ENCODE assay signal across 10 cellular contexts in genomic region chr1:1283821-1284220, GRCh38. TPM values are rescaled to one million over a fixed set of nuclear protein-coding genes. Genes with fewer than 3 reads are reported as not detected.
DNase-seq lines count a peak whose midpoint lies in the region; ATAC-seq and TF ChIP-seq lines count a peak whose summit lies in the region.
"Had no signal": no experiment of that assay in that cellular context is flagged by ENCODE, and none has a peak within 500 bp of the region (broad histone marks: within the 10 kb centered on the region; RNA-seq: fewer than 3 reads in every experiment).

No MANE protein-coding gene starts in this region.

- TF ChIP-seq POLR2A in HCT116 (IDR thresholded peaks at IDR 0.05; ENCODE audit: borderline replicate concordance, extremely low read depth, insufficient read depth, insufficient read length): no peak

- H3K36me3 Mint-ChIP-seq in endodermal cell (ENCODE audit: low read depth): no peaks in the 10 kb centered on the region
- no peaks in the 10 kb centered on the region for H3K36me3 Mint-ChIP-seq in T-helper 2 cell treated with Interferon-gamma antibody and Interleukin-4, amounts not matched to agents 5 μg/mL and 100 μg/mL, for 36 hours (ENCODE audit: low read depth)
- H3K36me3 Mint-ChIP-seq: activated naive CD4-positive, alpha-beta T cell treated with anti-CD3 and anti-CD28 coated beads, Interleukin-2, amount 50 U/mL, for 72 hours had no signal

- POLR2A ChIA-PET in HCT116 (lab: Charles Lee): no interaction called here

- BruUV-seq in HCT116 (replicated peaks; lab: Mats Ljungman, UMichigan): no TSS peak

- no peak overlapping the region for H3K4me2 ChIP-seq in HCT116 (ENCODE audit: low read length)

- H3K79me2 ChIP-seq in HCT116 (ENCODE audit: insufficient read depth, low read length): no peaks in the 10 kb centered on the region

- peak; percentile 59 for ATAC-seq in HCT116
- ATAC-seq: pancreas had no signal

- CTCF ChIA-PET in HCT116 (lab: Charles Lee): interaction anchor here (1.5 kb wide), 1 partner anchor 8 kb away, joined by 4 read pairs; no protein-coding TSS in a partner anchor

- H3K4me1 ChIP-seq in HCT116 (ENCODE audit: control insufficient read depth in 1 of 2, insufficient read depth in 2 of 2, low read length in 2 of 2): peaks cover 0 to 26% of the 10 kb centered on the region in 2 experiments; a peak in 3 of 4 replicates
- no peaks in the 10 kb centered on the region for H3K4me1 ChIP-seq in endodermal cell (ENCODE audit: control insufficient read depth, insufficient read depth, low read length)

- no peak overlapping the region for H3K27ac Mint-ChIP-seq in endodermal cell
- H3K27ac Mint-ChIP-seq in T-helper 2 cell treated with Interferon-gamma antibody and Interleukin-4, amounts not matched to agents 5 μg/mL and 100 μg/mL, for 36 hours: no peak overlapping the region
- H3K27ac Mint-ChIP-seq: activated naive CD4-positive, alpha-beta T cell treated with anti-CD3 and anti-CD28 coated beads, Interleukin-2, amount 50 U/mL, for 72 hours had no signal

- H3K4me3 ChIP-seq in HCT116 (replicated peaks in 1 of 2; ENCODE audit: low read depth in 1 of 2, low read length in 2 of 2) (no peak overlapping the region), endodermal cell (ENCODE audit: low read length) (no peak overlapping the region)
- H3K4me3 ChIP-seq: pancreas had no signal

- H3K4me3 Mint-ChIP-seq in endodermal cell: no peak overlapping the region
- no peak overlapping the region for H3K4me3 Mint-ChIP-seq in T-helper 2 cell treated with Interferon-gamma antibody and Interleukin-4, amounts not matched to agents 5 μg/mL and 100 μg/mL, for 36 hours

- no peaks in the 10 kb centered on the region for H3K9me3 Mint-ChIP-seq in endodermal cell
- no peaks in the 10 kb centered on the region for H3K9me3 Mint-ChIP-seq in T-helper 2 cell treated with Interferon-gamma antibody and Interleukin-4, amounts not matched to agents 5 μg/mL and 100 μg/mL, for 36 hours
- H3K9me3 Mint-ChIP-seq: activated naive CD4-positive, alpha-beta T cell treated with anti-CD3 and anti-CD28 coated beads, Interleukin-2, amount 50 U/mL, for 72 hours had no signal

- intact Hi-C loops in HCT116 (cut with micrococcal nuclease): no loop called here

- H2AFZ ChIP-seq in HCT116 (ENCODE audit: low read depth, low read length, poor library complexity, severe bottlenecking): no peak overlapping the region

- no peaks in the 10 kb centered on the region for H3K9me3 ChIP-seq in HCT116 (ENCODE audit: control insufficient read depth in 1 of 2, insufficient read depth in 1 of 2, low read depth in 1 of 2, low read length in 2 of 2)
- no peaks in the 10 kb centered on the region for H3K9me3 ChIP-seq in endodermal cell (ENCODE audit: control insufficient read depth, low read length)
- H3K9me3 ChIP-seq: pancreas had no signal

- no peaks in the 10 kb centered on the region for H3K4me1 Mint-ChIP-seq in endodermal cell
- H3K4me1 Mint-ChIP-seq in T-helper 2 cell treated with Interferon-gamma antibody and Interleukin-4, amounts not matched to agents 5 μg/mL and 100 μg/mL, for 36 hours (ENCODE audit: low read depth): no peaks in the 10 kb centered on the region

- H3K27ac ChIP-seq in HCT116 (ENCODE audit: low read depth, low read length) (no peak overlapping the region), endodermal cell (ENCODE audit: low read depth, low read length) (no peak overlapping the region)
- H3K27ac ChIP-seq: pancreas had no signal

- no peaks in the 10 kb centered on the region for H3K27me3 Mint-ChIP-seq in endodermal cell (ENCODE audit: insufficient read depth)
- no peaks in the 10 kb centered on the region for H3K27me3 Mint-ChIP-seq in T-helper 2 cell treated with Interferon-gamma antibody and Interleukin-4, amounts not matched to agents 5 μg/mL and 100 μg/mL, for 36 hours (ENCODE audit: low read depth)

- RAD21 ChIA-PET in HCT116 (lab: Charles Lee; ENCODE audit: low non-redundant PET in 1 of 2, low total read pairs in 2 of 2, uncharacterized antibody in 2 of 2, unreplicated experiment in 2 of 2): no interaction called here

- no peak for TF ChIP-seq RAD21 in HCT116 (IDR thresholded peaks at IDR 0.05; ENCODE audit: low read depth)

- H4K20me1 ChIP-seq in HCT116 (ENCODE audit: insufficient read depth): no peaks in the 10 kb centered on the region

- peak; percentile 68 for DNase-seq in D341Med (ENCODE audit: low spot score)
- no peak for DNase-seq in HCT116 (ENCODE audit: low read depth, low spot score)
- DNase-seq in endodermal cell: peak; percentile 74
- no peak for DNase-seq in T-helper 2 cell treated with Interferon-gamma antibody and Interleukin-4, amounts not matched to agents 5 μg/mL and 100 μg/mL, for 36 hours (ENCODE audit: low spot score)
- no peak for DNase-seq in stimulated activated CD4-positive, alpha-beta T cell treated with anti-CD3 and anti-CD28 coated beads, Interleukin-12 subunit alpha, Interleukin-12 subunit beta, amount 100 ng/mL, for 4 hours
- DNase-seq in NCI-H2107 (lab: John Stamatoyannopoulos, UW): no peak
- DNase-seq: islet precursor cell, KBM-7 had no signal

- no peaks in the 10 kb centered on the region for H3K9me2 ChIP-seq in HCT116 (ENCODE audit: insufficient read depth)

- TF ChIP-seq CTCF in HCT116 (IDR thresholded peaks at IDR 0.05 in 2 of 3, conservative IDR thresholded peaks at IDR 0.05 in 1 of 3; ENCODE audit: borderline replicate concordance in 1 of 3, insufficient read depth in 1 of 3, low read depth in 2 of 3, low read length in 2 of 3) (peak in 1 of 3 experiments; percentile 23; a peak in 2 of 6 replicates), endodermal cell (conservative IDR thresholded peaks at IDR 0.05) (no peak)

- H3K27me3 ChIP-seq in HCT116 (ENCODE audit: insufficient read depth, low read length): no peaks in the 10 kb centered on the region
- no peaks in the 10 kb centered on the region for H3K27me3 ChIP-seq in endodermal cell (ENCODE audit: control insufficient read depth, insufficient read depth, low read length, poor library complexity, severe bottlenecking)

- WGBS in endodermal cell (ENCODE audit: insufficient coverage in 1 of 2, insufficient read length in 1 of 2), 2 experiments: 72 to 83% methylated on average over 3 to 6 of the region's 9 CpGs

- H3K9ac ChIP-seq in HCT116 (ENCODE audit: low read length): no peak overlapping the region
- no peak overlapping the region for H3K9ac ChIP-seq in endodermal cell (ENCODE audit: extremely low read depth, low read length, poor library complexity, severe bottlenecking)

- no peaks in the 10 kb centered on the region for H3K36me3 ChIP-seq in HCT116 (ENCODE audit: control insufficient read depth in 1 of 2, insufficient read depth in 2 of 2, low read length in 2 of 2)
- H3K36me3 ChIP-seq in endodermal cell (ENCODE audit: control insufficient read depth, insufficient read depth, low read length): no peaks in the 10 kb centered on the region
- H3K36me3 ChIP-seq: pancreas had no signal

TF ChIP-seq in HCT116, 20 proteins besides CTCF, POLR2A, EP300 and RAD21:
- TF ChIP-seq EGR1 (IDR thresholded peaks at IDR 0.05; ENCODE audit: low read depth): no peak
- TF ChIP-seq TCF7L2 (IDR thresholded peaks at IDR 0.05; ENCODE audit: borderline replicate concordance, extremely low read depth, insufficient read depth, insufficient read length): no peak
- TF ChIP-seq CEBPB (IDR thresholded peaks at IDR 0.05; ENCODE audit: low read depth): no peak
- TF ChIP-seq ZFX (IDR thresholded peaks at IDR 0.05): no peak
- no peak for TF ChIP-seq ZNF274 (IDR thresholded peaks at IDR 0.05; ENCODE audit: low read depth, low read length)
TF ChIP-seq in HCT116: peak in this region for 0.

RNA-seq across cellular contexts. Expression of gene SCNN1D, which starts 3.6 kb away (rescaled TPM):
- total RNA-seq in HCT116 (2021; ENCODE audit: unreplicated experiment): 3.7 TPM
- polyA plus RNA-seq in HCT116 (2012): 3.3 and 3.5 TPM in 2 replicates
- 1 to 10 TPM; 5.4 TPM for total RNA-seq in endodermal cell
- polyA plus RNA-seq in endodermal cell (2013, experiment 1 of 2): 6.1 TPM
- polyA plus RNA-seq in endodermal cell (2013, experiment 2 of 2): 5.5 TPM

RNA-seq across cellular contexts. Expression of gene UBE2J2, which starts 10.2 kb away (rescaled TPM):
- 67.7 TPM for total RNA-seq in HCT116 (2021; ENCODE audit: unreplicated experiment)
- 29.3 and 32.4 TPM in 2 replicates for polyA plus RNA-seq in HCT116 (2012)
- total RNA-seq in endodermal cell: 10 to 100 TPM; 69.9 to 72.7 TPM
- 66.7 TPM for polyA plus RNA-seq in endodermal cell (2013, experiment 1 of 2)
- 61.0 TPM for polyA plus RNA-seq in endodermal cell (2013, experiment 2 of 2)

RNA-seq across cellular contexts. Expression of gene ACAP3, which starts 23.9 kb away (rescaled TPM):
- 38.8 TPM for total RNA-seq in HCT116 (2021; ENCODE audit: unreplicated experiment)
- 28.8 and 32.5 TPM in 2 replicates for polyA plus RNA-seq in HCT116 (2012)
- 10 to 100 TPM; 36.8 to 43.5 TPM for total RNA-seq in endodermal cell
- 82.9 TPM for polyA plus RNA-seq in endodermal cell (2013, experiment 1 of 2)
- 63.3 TPM for polyA plus RNA-seq in endodermal cell (2013, experiment 2 of 2)

RNA-seq across cellular contexts. Expression of gene PUSL1, which starts 24.6 kb away (rescaled TPM):
- total RNA-seq in HCT116 (2021; ENCODE audit: unreplicated experiment): 47.2 TPM
- 29.8 and 33.2 TPM in 2 replicates for polyA plus RNA-seq in HCT116 (2012)
- total RNA-seq in endodermal cell: 10 to 100 TPM; 21.7 to 23.8 TPM
- polyA plus RNA-seq in endodermal cell (2013, experiment 1 of 2): 18.6 TPM
- 18.3 TPM for polyA plus RNA-seq in endodermal cell (2013, experiment 2 of 2)

RNA-seq across cellular contexts. Expression of gene C1QTNF12, which starts 37.3 kb away (rescaled TPM):
- 6.9 TPM for total RNA-seq in HCT116 (2021; ENCODE audit: unreplicated experiment)
- 4.1 and 4.2 TPM in 2 replicates for polyA plus RNA-seq in HCT116 (2012)
- total RNA-seq in endodermal cell: 10 to 100 TPM in 1 of 2 donors, 1 to 10 TPM in 1; 8.1 to 13.5 TPM
- 3.2 TPM for polyA plus RNA-seq in endodermal cell (2013, experiment 1 of 2)
- polyA plus RNA-seq in endodermal cell (2013, experiment 2 of 2): 3.5 TPM

Comparison
In these comparisons a context has a peak if more than half of its experiments do, and no peak if none do; other contexts are left out.
1. DNase-seq: peak in D341Med (single experiment) and endodermal cell (single experiment); none in HCT116 (single experiment), T-helper 2 cell treated with Interferon-gamma antibody and Interleukin-4, amounts not matched to agents 5 μg/mL and 100 μg/mL, for 36 hours (single experiment), stimulated activated CD4-positive, alpha-beta T cell treated with anti-CD3 and anti-CD28 coated beads, Interleukin-12 subunit alpha, Interleukin-12 subunit beta, amount 100 ng/mL, for 4 hours (single experiment) and NCI-H2107 (single experiment).